In genomic region chr20:49282584-49283171, GRCh38 we compare ENCODE assay signal across 9 cellular contexts. TPM values are rescaled to one million over a fixed set of nuclear protein-coding genes. Genes with fewer than 3 reads are reported as not detected.
DNase-seq lines count a peak whose midpoint lies in the region; ATAC-seq and TF ChIP-seq lines count a peak whose summit lies in the region.
"Had no signal": no experiment of that assay in that cellular context is flagged by ENCODE, and none has a peak within 500 bp of the region (broad histone marks: within the 10 kb centered on the region; RNA-seq: fewer than 3 reads in every experiment).

No MANE protein-coding gene starts in this region.

- peak overlapping the region; percentile 89 to 94 for H3K27ac Mint-ChIP-seq in effector memory CD8-positive, alpha-beta T cell

- H3K4me2 ChIP-seq in SK-N-SH (peak overlapping the region; percentile 89), PC-9 (peak overlapping the region; percentile 92)

- CTCF ChIA-PET in SK-N-SH (lab: Yijun Ruan, JAX), result interaction anchor here (0.7 to 2.0 kb wide), 3 partner anchors 18 to 66 kb away, joined by 3 to 7 read pairs (median 6); no protein-coding TSS in a partner anchor
- CTCF ChIA-PET in PC-9 (lab: Charles Lee), result no interaction called here

- TF ChIP-seq EP300 in SK-N-SH (IDR thresholded peaks at IDR 0.05; ENCODE audit: borderline replicate concordance in 1 of 2, low read depth in 1 of 2, low read length in 1 of 2), result no peak

- peak overlapping the region; percentile 65 to 90 for H3K4me3 ChIP-seq in SK-N-SH (ENCODE audit: low read depth in 2 of 2, low read length in 1 of 2)
- H3K4me3 ChIP-seq in PC-9, result peak overlapping the region; percentile 98
- H3K4me3 ChIP-seq in rectal smooth muscle tissue (ENCODE audit: low read length), result peak overlapping the region; percentile 17
- H3K4me3 ChIP-seq: testis had no signal

- H3K36me3 Mint-ChIP-seq in effector memory CD8-positive, alpha-beta T cell (ENCODE audit: insufficient read depth), result peaks cover 99% of the 10 kb centered on the region

- H3K9me3 ChIP-seq in SK-N-SH (peaks cover 11% of the 10 kb centered on the region; the same call in 1 of the 2 replicates), PC-9 (ENCODE audit: insufficient read depth, low read depth) (peaks cover 75% of the 10 kb centered on the region)
- H3K9me3 ChIP-seq: testis had no signal

- H2AFZ ChIP-seq in SK-N-SH (ENCODE audit: low read depth) (no peak overlapping the region), PC-9 (no peak overlapping the region)

- H3K9me2 ChIP-seq in SK-N-SH (no peaks in the 10 kb centered on the region), PC-9 (ENCODE audit: insufficient read depth) (no peaks in the 10 kb centered on the region)

- peaks cover 14 to 50% of the 10 kb centered on the region in 2 donors for H3K9me3 Mint-ChIP-seq in effector memory CD8-positive, alpha-beta T cell

- peaks cover 84 to 91% of the 10 kb centered on the region in 2 experiments for H3K36me3 ChIP-seq in SK-N-SH (replicated peaks in 1 of 2; ENCODE audit: control insufficient read depth in 1 of 2, insufficient read depth in 2 of 2, low read length in 1 of 2)
- H3K36me3 ChIP-seq in PC-9 (ENCODE audit: low read depth), result peaks cover 91% of the 10 kb centered on the region
- peaks cover 69% of the 10 kb centered on the region for H3K36me3 ChIP-seq in rectal smooth muscle tissue (ENCODE audit: control insufficient read depth, insufficient read depth, low read length)

- H3K27me3 Mint-ChIP-seq in effector memory CD8-positive, alpha-beta T cell, result no peaks in the 10 kb centered on the region

- 89% methylated on average over 20 of the region's 20 CpGs for WGBS in SK-N-SH (ENCODE audit: low lambda C conversion rate)

- H3F3A ChIP-seq in SK-N-SH (replicated peaks; ENCODE audit: insufficient read depth), result peaks cover 92% of the 10 kb centered on the region
- H3F3A ChIP-seq in PC-9 (ENCODE audit: insufficient read depth, low read depth), result peaks cover 91% of the 10 kb centered on the region

- H3K27me3 ChIP-seq in SK-N-SH (ENCODE audit: insufficient read depth), result no peaks in the 10 kb centered on the region
- peaks cover 25% of the 10 kb centered on the region for H3K27me3 ChIP-seq in PC-9 (ENCODE audit: insufficient read depth, low read depth)
- no peaks in the 10 kb centered on the region for H3K27me3 ChIP-seq in rectal smooth muscle tissue (ENCODE audit: control insufficient read depth, insufficient read depth, low read length)
- H3K27me3 ChIP-seq: testis had no signal

- H3K27ac ChIP-seq in SK-N-SH (ENCODE audit: low read depth in 2 of 2, low read length in 1 of 2) (no peak overlapping the region), PC-9 (peak overlapping the region; percentile 91), rectal smooth muscle tissue (ENCODE audit: low read depth, low read length) (no peak overlapping the region)
- H3K27ac ChIP-seq: testis had no signal

- H3K4me1 ChIP-seq in SK-N-SH (ENCODE audit: control insufficient read depth in 1 of 2, insufficient read depth in 2 of 2, low read depth in 1 of 2, low read length in 1 of 2) (peaks cover 9 to 11% of the 10 kb centered on the region in 2 experiments), PC-9 (replicated peaks; ENCODE audit: insufficient read depth) (peaks cover 78% of the 10 kb centered on the region), rectal smooth muscle tissue (ENCODE audit: control insufficient read depth, insufficient read depth, low read length) (peaks cover 6% of the 10 kb centered on the region)

- H3K79me2 ChIP-seq in SK-N-SH (ENCODE audit: insufficient read depth), result peaks cover 94% of the 10 kb centered on the region
- H3K79me2 ChIP-seq in PC-9 (ENCODE audit: low read depth), result peaks cover 95% of the 10 kb centered on the region

- ATAC-seq in SK-N-SH treated with all-trans-retinoic acid at 6 μM for 48 hours (no peak), HG03045 (IDR thresholded peaks at IDR 0.05; ENCODE audit: unreplicated experiment) (no peak), Right ventricle myocardium superior (ENCODE audit: poor library complexity) (no peak)
- ATAC-seq in effector memory CD8-positive, alpha-beta T cell (replicated peaks), result no peak

- intact Hi-C loops in PC-9 (cut with micrococcal nuclease; ENCODE audit: unreplicated experiment), result no loop called here
- intact Hi-C loops in Right ventricle myocardium superior (cut with DNase I), result no loop called here

- TF ChIP-seq RAD21 in SK-N-SH (IDR thresholded peaks at IDR 0.05; ENCODE audit: low read length), result no peak

- H3K4me3 Mint-ChIP-seq in effector memory CD8-positive, alpha-beta T cell, result peak overlapping the region; percentile 86 to 94

- DNase-seq in SK-N-SH (no peak), PC-9 (no peak), NCI-H748 (lab: John Stamatoyannopoulos, UW; ENCODE audit: unreplicated experiment) (no peak), Right ventricle myocardium superior (no peak)
- DNase-seq in effector memory CD8-positive, alpha-beta T cell, result no peak
- DNase-seq: testis had no signal

- POLR2A ChIA-PET in SK-N-SH (lab: Yijun Ruan, JAX) (interaction anchor here (1.0 to 1.3 kb wide), 2 partner anchors 20 to 34 kb away, joined by 3 to 6 read pairs; no protein-coding TSS in a partner anchor), PC-9 (lab: Charles Lee; ENCODE audit: unreplicated experiment) (interaction anchor here (0.6 to 0.7 kb wide), 2 partner anchors 9 to 103 kb away, joined by 3 to 16 read pairs; no protein-coding TSS in a partner anchor)

- TF ChIP-seq CTCF in SK-N-SH (IDR thresholded peaks at IDR 0.05) (no peak), PC-9 (conservative IDR thresholded peaks at IDR 0.05) (no peak)

- H4K20me1 ChIP-seq in SK-N-SH (ENCODE audit: insufficient read depth) (peaks cover 85% of the 10 kb centered on the region), PC-9 (ENCODE audit: insufficient read depth) (peaks cover 84% of the 10 kb centered on the region)

- no TSS peak for BruUV-seq in PC-9 (replicated peaks; lab: Mats Ljungman, UMichigan)

- peaks cover 69 to 74% of the 10 kb centered on the region in 2 donors for H3K4me1 Mint-ChIP-seq in effector memory CD8-positive, alpha-beta T cell (ENCODE audit: low read depth in 2 of 2)

- H3K9ac ChIP-seq in SK-N-SH (no peak overlapping the region), rectal smooth muscle tissue (ENCODE audit: low read length) (no peak overlapping the region)

TF ChIP-seq in SK-N-SH, 30 proteins besides CTCF, POLR2A, EP300 and RAD21:
- TF ChIP-seq POLR2AphosphoS5 (IDR thresholded peaks at IDR 0.05; ENCODE audit: low read depth, low read length), result peak; percentile 40; the same call in 1 of the 2 replicates
- TF ChIP-seq JUND (IDR thresholded peaks at IDR 0.05), result 0 out of 2 replicates have a peak, but pooled peaks have one; percentile 13
- TF ChIP-seq FOXJ3 (CRISPR knock-in tag; IDR thresholded peaks at IDR 0.05), result no peak

TF ChIP-seq in SK-N-SH treated with all-trans-retinoic acid at 6 μM for 48 hours, 23 proteins besides CTCF, POLR2A, EP300 and RAD21 (continues in another document):
- TF ChIP-seq CREB5 (CRISPR knock-in tag; IDR thresholded peaks at IDR 0.05; ENCODE audit: low read depth) (no peak), SNAI2 (CRISPR knock-in tag; IDR thresholded peaks at IDR 0.05) (no peak), ZNF565 (CRISPR knock-in tag; conservative IDR thresholded peaks at IDR 0.05; ENCODE audit: low read depth) (no peak), CSDC2 (CRISPR knock-in tag; IDR thresholded peaks at IDR 0.05) (no peak), RARB (CRISPR knock-in tag; IDR thresholded peaks at IDR 0.05) (no peak), TOX (CRISPR knock-in tag; IDR thresholded peaks at IDR 0.05; ENCODE audit: borderline replicate concordance) (no peak), TCF4 (CRISPR knock-in tag; IDR thresholded peaks at IDR 0.05; ENCODE audit: borderline replicate concordance) (no peak), PATZ1 (CRISPR knock-in tag; IDR thresholded peaks at IDR 0.05; ENCODE audit: borderline replicate concordance) (no peak), PPARA (CRISPR knock-in tag; IDR thresholded peaks at IDR 0.05; ENCODE audit: borderline replicate concordance) (no peak), ZNF8 (CRISPR knock-in tag; IDR thresholded peaks at IDR 0.05) (no peak), ISL1 (CRISPR knock-in tag; IDR thresholded peaks at IDR 0.05) (no peak), OSR1 (CRISPR knock-in tag; IDR thresholded peaks at IDR 0.05) (no peak), ESRRG (CRISPR knock-in tag; IDR thresholded peaks at IDR 0.05) (no peak), BACH2 (CRISPR knock-in tag; IDR thresholded peaks at IDR 0.05; ENCODE audit: borderline replicate concordance) (no peak)

RNA-seq across cellular contexts. Expression of gene ZNFX1, which starts 4.8 kb away (rescaled TPM):
- 3.9 and 4.6 TPM in 2 replicates for polyA plus RNA-seq in SK-N-SH (2012; rRNA removed)
- polyA plus RNA-seq in SK-N-SH (2012; cell fraction: cytosol; rRNA removed), result 4.5 and 4.7 TPM in 2 replicates
- polyA plus RNA-seq in SK-N-SH (2012; cell fraction: nucleus; rRNA removed), result 8.1 and 9.0 TPM in 2 replicates
- total RNA-seq in PC-9 (2021) (24.1 and 29.7 TPM in 2 replicates), Right ventricle myocardium superior (19.8 TPM)

Comparison
In these comparisons a context has a peak if more than half of its experiments do, and no peak if none do; other contexts are left out.
1. H3K4me3 ChIP-seq: peak in every context shown above with its lines; median percentile 98 in PC-9; 78 in SK-N-SH; 17 in rectal smooth muscle tissue.